ENCODE assay signal across 15 cellular contexts in the genomic region with DNA sequence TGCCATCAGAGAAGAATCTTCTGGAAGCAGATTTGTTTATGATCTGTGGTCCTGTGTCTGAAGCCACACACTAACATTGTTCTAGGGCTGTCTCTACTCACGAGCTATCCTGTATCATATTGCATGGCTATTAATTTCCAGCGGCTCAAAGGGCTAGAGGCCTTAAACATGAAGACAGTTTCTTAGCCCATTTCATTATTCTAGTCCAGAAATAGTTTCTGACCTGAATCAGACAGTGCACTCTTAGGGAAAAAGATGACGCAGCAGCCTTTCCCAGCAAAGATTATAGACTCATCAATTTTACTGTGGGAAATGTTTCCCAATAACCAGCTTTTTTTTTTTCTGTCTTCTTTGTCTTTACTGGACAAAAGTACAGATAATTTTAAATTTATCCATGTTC.
DNase-seq lines count a peak whose midpoint lies in the region; ATAC-seq and TF ChIP-seq lines count a peak whose summit lies in the region.
"Had no signal": no experiment of that assay in that cellular context is flagged by ENCODE, and none has a peak within 500 bp of the region (broad histone marks: within the 10 kb centered on the region; RNA-seq: fewer than 3 reads in every experiment).

No MANE protein-coding gene starts in this region.

- H3K27me3 Mint-ChIP-seq in nephron progenitor cell (ENCODE audit: low read depth, poor library complexity), result peaks cover 6% of the 10 kb centered on the region
- H3K27me3 Mint-ChIP-seq: effector memory CD8-positive, alpha-beta T cell; stimulated activated memory B cell treated with anti-CD40 and anti-IgM and Interleukin-4, amounts not matched to agents 10 μg/mL and 1 μg/mL and 100 μg/mL, for 72 hours had no signal

- peak overlapping the region; percentile 8 for H3K27ac Mint-ChIP-seq in nephron progenitor cell
- H3K27ac Mint-ChIP-seq: stimulated activated memory B cell treated with anti-CD40 and anti-IgM and Interleukin-4, amounts not matched to agents 10 μg/mL and 1 μg/mL and 100 μg/mL, for 72 hours had no signal

- H3K36me3 Mint-ChIP-seq in nephron progenitor cell (ENCODE audit: low read depth), result no peaks in the 10 kb centered on the region
- H3K36me3 Mint-ChIP-seq: stimulated activated memory B cell treated with anti-CD40 and anti-IgM and Interleukin-4, amounts not matched to agents 10 μg/mL and 1 μg/mL and 100 μg/mL, for 72 hours had no signal

- H3K9me3 ChIP-seq in left ventricle myocardium inferior (replicated peaks), result no peaks in the 10 kb centered on the region

- no peak for TF ChIP-seq CTCF in AG09319 (IDR thresholded peaks at IDR 0.05; ENCODE audit: low read depth, low read length)
- TF ChIP-seq CTCF in choroid plexus epithelial cell (conservative IDR thresholded peaks at IDR 0.05; ENCODE audit: low read depth, low read length), result no peak
- TF ChIP-seq CTCF in nephron progenitor cell (IDR thresholded peaks at IDR 0.05), result no peak
- TF ChIP-seq CTCF in left ventricle myocardium inferior (IDR thresholded peaks at IDR 0.05; ENCODE audit: borderline replicate concordance), result no peak

- H3K4me1 ChIP-seq in left ventricle myocardium inferior, result peaks cover 11% of the 10 kb centered on the region

- no peaks in the 10 kb centered on the region for H3K27me3 ChIP-seq in left ventricle myocardium inferior (ENCODE audit: low read depth)

- H3K4me3 ChIP-seq in choroid plexus epithelial cell (ENCODE audit: low read depth, low read length) (no peak overlapping the region), left ventricle myocardium inferior (no peak overlapping the region)

- no peaks in the 10 kb centered on the region for H3K36me3 ChIP-seq in left ventricle myocardium inferior

- DNase-seq in AG09319 (ENCODE audit: extremely low read depth, low read depth), result peak; percentile 92
- DNase-seq in M059J (ENCODE audit: low read depth), result peak; percentile 68
- peak; percentile 97 for DNase-seq in choroid plexus epithelial cell (ENCODE audit: low read depth)
- DNase-seq in nephron progenitor cell, result no peak
- DNase-seq in left ventricle myocardium inferior, result no peak
- DNase-seq in mesenteric fat pad (ENCODE audit: low spot score), result no peak
- no peak for DNase-seq in posterior vena cava (ENCODE audit: low spot score)
- DNase-seq: effector memory CD8-positive, alpha-beta T cell; NCI-H1417; NCI-H82; posterior cingulate gyrus; stimulated activated CD4-positive, alpha-beta T cell treated with anti-CD3 and anti-CD28 coated beads, Interleukin-4, amount 100 ng/mL, for 1 hour had no signal

- no peak for ATAC-seq in GM19023 (IDR thresholded peaks at IDR 0.05; ENCODE audit: unreplicated experiment)
- ATAC-seq: effector memory CD8-positive, alpha-beta T cell; stimulated activated memory B cell treated with anti-CD40 and anti-IgM and Interleukin-4, amounts not matched to agents 10 μg/mL and 1 μg/mL and 100 μg/mL, for 72 hours had no signal

- peaks cover 23% of the 10 kb centered on the region for H3K4me1 Mint-ChIP-seq in nephron progenitor cell

- intact Hi-C loops in left ventricle myocardium inferior (cut with micrococcal nuclease), result no loop called here
- intact Hi-C loops in posterior vena cava (cut with DNase I), result no loop called here

- no peaks in the 10 kb centered on the region for H3K9me3 Mint-ChIP-seq in nephron progenitor cell
- H3K9me3 Mint-ChIP-seq: effector memory CD8-positive, alpha-beta T cell; stimulated activated memory B cell treated with anti-CD40 and anti-IgM and Interleukin-4, amounts not matched to agents 10 μg/mL and 1 μg/mL and 100 μg/mL, for 72 hours had no signal

- H3K27ac ChIP-seq in left ventricle myocardium inferior (replicated peaks), result no peak overlapping the region
- H3K27ac ChIP-seq: C4-2B had no signal

- H3K4me3 Mint-ChIP-seq in nephron progenitor cell, result no peak overlapping the region
- H3K4me3 Mint-ChIP-seq: effector memory CD8-positive, alpha-beta T cell; stimulated activated memory B cell treated with anti-CD40 and anti-IgM and Interleukin-4, amounts not matched to agents 10 μg/mL and 1 μg/mL and 100 μg/mL, for 72 hours had no signal

Comparison
In these comparisons a context has a peak if more than half of its experiments do, and no peak if none do; other contexts are left out.
1. DNase-seq: peak in AG09319 (single experiment), M059J (single experiment) and choroid plexus epithelial cell (single experiment); none in nephron progenitor cell (single experiment), left ventricle myocardium inferior (single experiment), mesenteric fat pad (single experiment) and posterior vena cava (single experiment).